ENCODE assay signal across 1 cellular context in the genomic region with DNA sequence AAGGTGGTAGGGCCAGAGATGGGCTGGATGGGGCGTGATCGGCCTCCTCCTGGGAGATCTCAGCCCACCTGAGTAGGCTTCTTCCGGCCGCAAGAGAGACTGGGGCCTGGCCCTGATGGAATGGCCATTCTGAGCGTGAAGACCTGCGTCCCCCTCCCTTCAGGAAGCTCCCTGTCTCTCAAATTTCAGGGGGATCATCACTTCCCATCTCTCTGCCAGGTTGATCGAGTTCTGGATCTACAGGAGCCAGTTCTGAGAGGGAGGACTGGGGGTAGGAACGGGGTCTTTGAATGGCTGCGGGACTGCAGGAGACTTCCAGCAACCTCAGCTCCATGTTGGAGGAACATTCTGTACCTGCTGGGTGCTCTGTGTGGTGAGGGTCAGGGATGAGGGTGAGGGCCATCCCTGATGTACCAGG.
TF ChIP-seq lines count a peak whose summit lies in the region.

No MANE protein-coding gene starts in this region.

TF ChIP-seq in GM12878, 131 proteins besides CTCF, POLR2A, EP300 and RAD21:
- TF ChIP-seq TARDBP (IDR thresholded peaks at IDR 0.05; ENCODE audit: borderline replicate concordance) (no peak), NR2C2 (IDR thresholded peaks at IDR 0.05; ENCODE audit: borderline replicate concordance, control insufficient read depth, insufficient read length, low read depth) (no peak), RAD51 (IDR thresholded peaks at IDR 0.05) (no peak), POLR2AphosphoS5 (IDR thresholded peaks at IDR 0.05; ENCODE audit: low read length) (no peak; the same call in 1 of the 2 replicates), RBBP5 (conservative IDR thresholded peaks at IDR 0.05) (no peak), TBL1XR1 (IDR thresholded peaks at IDR 0.05; ENCODE audit: low read depth, low read length) (no peak), PAX8 (IDR thresholded peaks at IDR 0.05) (no peak), POU2F2 (IDR thresholded peaks at IDR 0.05; ENCODE audit: borderline replicate concordance, low read depth, low read length) (no peak), BRCA1 (IDR thresholded peaks at IDR 0.05; ENCODE audit: low read depth, low read length) (no peak), MEF2A (IDR thresholded peaks at IDR 0.05; ENCODE audit: insufficient read depth, low read depth, low read length) (no peak), RB1 (IDR thresholded peaks at IDR 0.05; ENCODE audit: borderline replicate concordance) (no peak)
- TF ChIP-seq, protein P1, sequence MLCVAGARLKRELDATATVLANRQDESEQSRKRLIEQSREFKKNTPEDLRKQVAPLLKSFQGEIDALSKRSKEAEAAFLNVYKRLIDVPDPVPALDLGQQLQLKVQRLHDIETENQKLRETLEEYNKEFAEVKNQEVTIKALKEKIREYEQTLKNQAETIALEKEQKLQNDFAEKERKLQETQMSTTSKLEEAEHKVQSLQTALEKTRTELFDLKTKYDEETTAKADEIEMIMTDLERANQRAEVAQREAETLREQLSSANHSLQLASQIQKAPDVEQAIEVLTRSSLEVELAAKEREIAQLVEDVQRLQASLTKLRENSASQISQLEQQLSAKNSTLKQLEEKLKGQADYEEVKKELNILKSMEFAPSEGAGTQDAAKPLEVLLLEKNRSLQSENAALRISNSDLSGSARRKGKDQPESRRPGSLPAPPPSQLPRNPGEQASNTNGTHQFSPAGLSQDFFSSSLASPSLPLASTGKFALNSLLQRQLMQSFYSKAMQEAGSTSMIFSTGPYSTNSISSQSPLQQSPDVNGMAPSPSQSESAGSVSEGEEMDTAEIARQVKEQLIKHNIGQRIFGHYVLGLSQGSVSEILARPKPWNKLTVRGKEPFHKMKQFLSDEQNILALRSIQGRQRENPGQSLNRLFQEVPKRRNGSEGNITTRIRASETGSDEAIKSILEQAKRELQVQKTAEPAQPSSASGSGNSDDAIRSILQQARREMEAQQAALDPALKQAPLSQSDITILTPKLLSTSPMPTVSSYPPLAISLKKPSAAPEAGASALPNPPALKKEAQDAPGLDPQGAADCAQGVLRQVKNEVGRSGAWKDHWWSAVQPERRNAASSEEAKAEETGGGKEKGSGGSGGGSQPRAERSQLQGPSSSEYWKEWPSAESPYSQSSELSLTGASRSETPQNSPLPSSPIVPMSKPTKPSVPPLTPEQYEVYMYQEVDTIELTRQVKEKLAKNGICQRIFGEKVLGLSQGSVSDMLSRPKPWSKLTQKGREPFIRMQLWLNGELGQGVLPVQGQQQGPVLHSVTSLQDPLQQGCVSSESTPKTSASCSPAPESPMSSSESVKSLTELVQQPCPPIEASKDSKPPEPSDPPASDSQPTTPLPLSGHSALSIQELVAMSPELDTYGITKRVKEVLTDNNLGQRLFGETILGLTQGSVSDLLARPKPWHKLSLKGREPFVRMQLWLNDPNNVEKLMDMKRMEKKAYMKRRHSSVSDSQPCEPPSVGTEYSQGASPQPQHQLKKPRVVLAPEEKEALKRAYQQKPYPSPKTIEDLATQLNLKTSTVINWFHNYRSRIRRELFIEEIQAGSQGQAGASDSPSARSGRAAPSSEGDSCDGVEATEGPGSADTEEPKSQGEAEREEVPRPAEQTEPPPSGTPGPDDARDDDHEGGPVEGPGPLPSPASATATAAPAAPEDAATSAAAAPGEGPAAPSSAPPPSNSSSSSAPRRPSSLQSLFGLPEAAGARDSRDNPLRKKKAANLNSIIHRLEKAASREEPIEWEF (IDR thresholded peaks at IDR 0.05; ENCODE audit: insufficient replicate concordance, low read depth, low read length): no peak
- TF ChIP-seq, protein P2, sequence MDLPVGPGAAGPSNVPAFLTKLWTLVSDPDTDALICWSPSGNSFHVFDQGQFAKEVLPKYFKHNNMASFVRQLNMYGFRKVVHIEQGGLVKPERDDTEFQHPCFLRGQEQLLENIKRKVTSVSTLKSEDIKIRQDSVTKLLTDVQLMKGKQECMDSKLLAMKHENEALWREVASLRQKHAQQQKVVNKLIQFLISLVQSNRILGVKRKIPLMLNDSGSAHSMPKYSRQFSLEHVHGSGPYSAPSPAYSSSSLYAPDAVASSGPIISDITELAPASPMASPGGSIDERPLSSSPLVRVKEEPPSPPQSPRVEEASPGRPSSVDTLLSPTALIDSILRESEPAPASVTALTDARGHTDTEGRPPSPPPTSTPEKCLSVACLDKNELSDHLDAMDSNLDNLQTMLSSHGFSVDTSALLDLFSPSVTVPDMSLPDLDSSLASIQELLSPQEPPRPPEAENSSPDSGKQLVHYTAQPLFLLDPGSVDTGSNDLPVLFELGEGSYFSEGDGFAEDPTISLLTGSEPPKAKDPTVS (IDR thresholded peaks at IDR 0.05; ENCODE audit: low read depth, low read length): no peak
